In the genomic region with DNA sequence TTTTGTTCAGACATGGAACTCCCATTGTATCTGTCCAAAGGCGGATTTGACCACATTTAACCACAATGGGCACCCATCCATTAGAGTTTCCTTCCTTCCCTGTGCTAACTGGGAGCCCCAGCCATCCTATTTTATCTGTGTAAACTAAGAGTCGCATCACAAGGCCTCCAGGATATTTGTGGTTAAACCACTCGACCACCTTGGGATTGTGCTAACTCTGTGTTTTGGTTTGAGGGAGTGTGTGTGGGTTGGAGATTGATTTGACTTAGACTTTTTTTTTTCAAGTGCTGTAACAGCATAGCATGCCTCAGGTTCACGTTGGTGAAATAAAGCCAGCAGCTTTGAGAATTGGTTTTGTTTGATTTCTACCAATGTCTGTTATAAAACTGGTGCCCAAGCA, we compare ENCODE assay signal across 14 cellular contexts.
A peak's percentile ranks its signal among the peaks of the same experiment; 100 is the strongest.
DNase-seq lines count a peak whose midpoint lies in the region; ATAC-seq and TF ChIP-seq lines count a peak whose summit lies in the region.
"Had no signal": no experiment of that assay in that cellular context is flagged by ENCODE, and none has a peak within 500 bp of the region (broad histone marks: within the 10 kb centered on the region; RNA-seq: fewer than 3 reads in every experiment).

No MANE protein-coding gene starts in this region.

- H3K27ac ChIP-seq in brain microvascular endothelial cell: no peak overlapping the region
- H3K27ac ChIP-seq: gastroesophageal sphincter had no signal

- no peak for TF ChIP-seq CTCF in brain microvascular endothelial cell (IDR thresholded peaks at IDR 0.05; ENCODE audit: low read depth, low read length, missing control alignments)

- no peak for ATAC-seq in HG02623 (IDR thresholded peaks at IDR 0.05; ENCODE audit: unreplicated experiment)
- ATAC-seq: gastroesophageal sphincter, mucosa of descending colon, WTC11 had no signal

- peak; percentile 39 for DNase-seq in A172 (ENCODE audit: low spot score)
- DNase-seq in H4 (ENCODE audit: low spot score): peak; percentile 85
- peak; percentile 8 for DNase-seq in UCSD-AML1 (lab: John Stamatoyannopoulos, UW; ENCODE audit: unreplicated experiment)
- peak; percentile 82 for DNase-seq in glomerular visceral epithelial cell (ENCODE audit: extremely low spot score)
- DNase-seq in brain microvascular endothelial cell: no peak
- no peak for DNase-seq in AG08396 (ENCODE audit: low spot score)
- no peak for DNase-seq in HCEC 1CT
- DNase-seq: activated effector memory CD4-positive, alpha-beta T cell treated with Interleukin-2 at 50 U/mL for 16 hours; caudate nucleus; immature natural killer cell; mucosa of descending colon had no signal

- in situ Hi-C loops in brain microvascular endothelial cell (cut with HindIII; ENCODE audit: low pct_ligation_motif_present, low sequenced_read_pairs): no loop called here

- H3K27me3 ChIP-seq in brain microvascular endothelial cell (replicated peaks): no peaks in the 10 kb centered on the region
- H3K27me3 ChIP-seq: gastroesophageal sphincter had no signal

- H3K36me3 ChIP-seq in brain microvascular endothelial cell (replicated peaks): no peaks in the 10 kb centered on the region
- H3K36me3 ChIP-seq: gastroesophageal sphincter had no signal

- H3K4me3 ChIP-seq in brain microvascular endothelial cell (ENCODE audit: low read depth, low read length): no peak overlapping the region
- H3K4me3 ChIP-seq: gastroesophageal sphincter, mucosa of descending colon had no signal

Comparison
In these comparisons a context has a peak if more than half of its experiments do, and no peak if none do; other contexts are left out.
1. DNase-seq: peak in A172 (single experiment), H4 (single experiment), UCSD-AML1 (single experiment) and glomerular visceral epithelial cell (single experiment); none in brain microvascular endothelial cell (single experiment), AG08396 (single experiment) and HCEC 1CT (single experiment).